ENCODE assay signal across 14 cellular contexts in the genomic region with DNA sequence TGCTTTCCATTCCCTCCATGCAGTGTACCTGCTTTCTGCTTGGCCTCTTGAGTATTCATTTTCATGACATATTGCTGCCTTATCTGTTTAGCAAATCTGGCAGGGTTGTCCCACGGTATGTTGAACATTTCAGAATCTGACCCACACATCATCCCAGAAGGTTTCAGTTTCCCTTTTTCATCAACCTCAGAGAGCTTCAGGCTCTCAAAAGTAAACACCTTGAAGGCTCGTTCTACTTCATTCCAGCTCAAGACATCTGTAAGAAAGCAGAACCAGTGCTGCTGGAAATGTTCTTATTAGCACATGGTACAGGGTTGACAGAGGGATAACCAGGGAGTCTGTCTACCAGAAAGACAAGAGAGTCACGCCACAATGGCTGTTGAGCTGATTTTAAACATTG.
DNase-seq lines count a peak whose midpoint lies in the region; ATAC-seq and TF ChIP-seq lines count a peak whose summit lies in the region.
"Had no signal": no experiment of that assay in that cellular context is flagged by ENCODE, and none has a peak within 500 bp of the region (broad histone marks: within the 10 kb centered on the region; RNA-seq: fewer than 3 reads in every experiment).

No MANE protein-coding gene starts in this region.

- no peak overlapping the region for H3K4me3 ChIP-seq in spleen
- H3K4me3 ChIP-seq: MG63, skin epidermis had no signal

- no peak for TF ChIP-seq POLR2A in spleen (IDR thresholded peaks at IDR 0.05)

- no peaks in the 10 kb centered on the region for H3K4me1 ChIP-seq in spleen

- H3K9me3 Mint-ChIP-seq in activated T-helper 2 cell treated with anti-CD3 and anti-CD28 coated beads, Interferon-gamma antibody, Interleukin-2, Interleukin-4, amounts not matched to agents 10 μg/mL and 5 μg/mL and 100 μg/mL, durations not matched to agents 14 hours and 24 hours and 36 hours = no peaks in the 10 kb centered on the region

- 34 to 37% (median 36%) methylated on average over 3 of the region's 3 CpGs for WGBS in spleen, 5 donors

- H3K4me3 Mint-ChIP-seq in activated T-helper 2 cell treated with anti-CD3 and anti-CD28 coated beads, Interferon-gamma antibody, Interleukin-2, Interleukin-4, amounts not matched to agents 10 μg/mL and 5 μg/mL and 100 μg/mL, durations not matched to agents 14 hours and 24 hours and 36 hours (ENCODE audit: low read depth) = no peak overlapping the region
- H3K4me3 Mint-ChIP-seq: activated CD4-positive, alpha-beta T cell treated with anti-CD3 and anti-CD28 coated beads for 36 hours; natural killer cell treated with Interleukin-12 subunit alpha and Interleukin-12 subunit beta and Interleukin-15 and Interleukin-18, amount 100 ng/mL, for 72 hours had no signal

- H3K27ac Mint-ChIP-seq in activated T-helper 2 cell treated with anti-CD3 and anti-CD28 coated beads, Interferon-gamma antibody, Interleukin-2, Interleukin-4, amounts not matched to agents 10 μg/mL and 5 μg/mL and 100 μg/mL, durations not matched to agents 14 hours and 24 hours and 36 hours = no peak overlapping the region
- H3K27ac Mint-ChIP-seq: activated CD4-positive, alpha-beta T cell treated with anti-CD3 and anti-CD28 coated beads for 36 hours; natural killer cell treated with Interleukin-12 subunit alpha and Interleukin-12 subunit beta and Interleukin-15 and Interleukin-18, amount 100 ng/mL, for 72 hours had no signal

- no peaks in the 10 kb centered on the region for H3K36me3 Mint-ChIP-seq in activated T-helper 2 cell treated with anti-CD3 and anti-CD28 coated beads, Interferon-gamma antibody, Interleukin-2, Interleukin-4, amounts not matched to agents 10 μg/mL and 5 μg/mL and 100 μg/mL, durations not matched to agents 14 hours and 24 hours and 36 hours (ENCODE audit: low read depth)
- H3K36me3 Mint-ChIP-seq: natural killer cell treated with Interleukin-12 subunit alpha and Interleukin-12 subunit beta and Interleukin-15 and Interleukin-18, amount 100 ng/mL, for 72 hours had no signal

- H3K4me1 Mint-ChIP-seq in activated T-helper 2 cell treated with anti-CD3 and anti-CD28 coated beads, Interferon-gamma antibody, Interleukin-2, Interleukin-4, amounts not matched to agents 10 μg/mL and 5 μg/mL and 100 μg/mL, durations not matched to agents 14 hours and 24 hours and 36 hours (ENCODE audit: low read depth) = peaks cover 8% of the 10 kb centered on the region

- H3K9me3 ChIP-seq in spleen = no peaks in the 10 kb centered on the region
- H3K9me3 ChIP-seq: MG63, SK-N-SH had no signal

- peak; percentile 8 for DNase-seq in activated T-helper 2 cell treated with anti-CD3 and anti-CD28 coated beads, Interferon-gamma antibody, Interleukin-2, Interleukin-4, amounts not matched to agents 10 μg/mL and 5 μg/mL and 100 μg/mL, durations not matched to agents 14 hours and 24 hours and 36 hours (ENCODE audit: low spot score)
- no peak for DNase-seq in spleen
- no peak for DNase-seq in NCI-H774 (lab: John Stamatoyannopoulos, UW)
- no peak for DNase-seq in activated naive CD4-positive, alpha-beta T cell treated with Interleukin-2 at 50 U/mL for 16 hours
- DNase-seq in Right ventricle myocardium superior = no peak
- DNase-seq: activated CD4-positive, alpha-beta T cell treated with anti-CD3 and anti-CD28 coated beads for 36 hours; activated gamma-delta T cell treated with Interleukin-2 at 50 U/mL for 16 hours; MG63; SK-N-SH had no signal

- intact Hi-C loops in activated T-helper 2 cell treated with anti-CD3 and anti-CD28 coated beads, Interferon-gamma antibody, Interleukin-2, Interleukin-4, amounts not matched to agents 10 μg/mL and 5 μg/mL and 100 μg/mL, durations not matched to agents 14 hours and 24 hours and 36 hours (cut with micrococcal nuclease) = no loop called here
- intact Hi-C loops in spleen (cut with DNase I; ENCODE audit: low total_unique reads) = no loop called here
- intact Hi-C loops in Right ventricle myocardium superior (cut with DNase I) = no loop called here

- ATAC-seq in GM18502 (IDR thresholded peaks at IDR 0.05; ENCODE audit: poor library complexity, unreplicated experiment) (peak; percentile 90), GM19455 (IDR thresholded peaks at IDR 0.05; ENCODE audit: unreplicated experiment) (peak; percentile 68), HG03025 (IDR thresholded peaks at IDR 0.05; ENCODE audit: low FRiP score, unreplicated experiment) (peak; percentile 93), Right ventricle myocardium superior (ENCODE audit: poor library complexity) (no peak)
- ATAC-seq: activated CD4-positive, alpha-beta T cell treated with anti-CD3 and anti-CD28 coated beads for 36 hours; natural killer cell treated with Interleukin-12 subunit alpha and Interleukin-12 subunit beta and Interleukin-15 and Interleukin-18, amount 100 ng/mL, for 72 hours had no signal

- H3K27ac ChIP-seq in spleen = no peak overlapping the region
- H3K27ac ChIP-seq: skin epidermis had no signal

- H3K27me3 ChIP-seq in spleen (replicated peaks in 1 of 7) = no peaks in the 10 kb centered on the region
- H3K27me3 ChIP-seq: MG63 had no signal

- TF ChIP-seq CTCF in spleen (IDR thresholded peaks at IDR 0.05 in 8 of 11, conservative IDR thresholded peaks at IDR 0.05 in 3 of 11) = no peak

- no peaks in the 10 kb centered on the region for H3K36me3 ChIP-seq in spleen
- H3K36me3 ChIP-seq: MG63 had no signal

- peaks cover 22% of the 10 kb centered on the region for H3K27me3 Mint-ChIP-seq in activated T-helper 2 cell treated with anti-CD3 and anti-CD28 coated beads, Interferon-gamma antibody, Interleukin-2, Interleukin-4, amounts not matched to agents 10 μg/mL and 5 μg/mL and 100 μg/mL, durations not matched to agents 14 hours and 24 hours and 36 hours (ENCODE audit: low read depth)
- H3K27me3 Mint-ChIP-seq: natural killer cell treated with Interleukin-12 subunit alpha and Interleukin-12 subunit beta and Interleukin-15 and Interleukin-18, amount 100 ng/mL, for 72 hours had no signal
